1 cellular context compared by ENCODE assay signal in the genomic region with DNA sequence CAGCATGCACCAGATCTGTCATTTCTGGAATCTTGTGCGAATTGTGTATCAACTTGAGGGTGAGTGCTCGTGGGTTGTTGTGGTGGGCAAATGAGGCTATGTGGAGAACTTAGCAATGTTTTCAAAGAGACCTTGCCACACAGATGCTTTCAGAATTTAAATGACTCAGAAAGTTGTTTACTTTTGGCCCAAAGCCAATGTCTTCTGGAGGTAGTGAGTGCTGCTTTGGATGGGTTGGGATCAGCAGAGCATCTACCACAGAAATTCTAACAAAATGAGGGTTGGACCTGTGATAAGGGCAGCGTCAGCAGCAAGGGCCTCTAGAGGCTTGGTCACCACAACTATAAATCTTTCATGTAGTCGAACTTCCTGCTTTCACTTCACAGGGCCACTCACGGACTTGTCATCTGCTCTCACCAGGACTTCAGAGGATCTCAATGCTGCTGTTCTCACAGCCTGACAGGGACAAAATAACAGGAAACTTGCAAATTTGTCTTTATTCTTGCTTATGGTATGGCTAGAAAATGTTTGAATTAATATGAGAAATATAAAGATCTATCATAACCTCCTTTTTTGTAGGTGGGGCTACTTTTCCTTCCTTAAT.
TF ChIP-seq lines count a peak whose summit lies in the region.

No MANE protein-coding gene starts in this region.

TF ChIP-seq in HepG2, 621 proteins besides CTCF, POLR2A, EP300 and RAD21 (continued from another document):
- TF ChIP-seq, protein P1, sequence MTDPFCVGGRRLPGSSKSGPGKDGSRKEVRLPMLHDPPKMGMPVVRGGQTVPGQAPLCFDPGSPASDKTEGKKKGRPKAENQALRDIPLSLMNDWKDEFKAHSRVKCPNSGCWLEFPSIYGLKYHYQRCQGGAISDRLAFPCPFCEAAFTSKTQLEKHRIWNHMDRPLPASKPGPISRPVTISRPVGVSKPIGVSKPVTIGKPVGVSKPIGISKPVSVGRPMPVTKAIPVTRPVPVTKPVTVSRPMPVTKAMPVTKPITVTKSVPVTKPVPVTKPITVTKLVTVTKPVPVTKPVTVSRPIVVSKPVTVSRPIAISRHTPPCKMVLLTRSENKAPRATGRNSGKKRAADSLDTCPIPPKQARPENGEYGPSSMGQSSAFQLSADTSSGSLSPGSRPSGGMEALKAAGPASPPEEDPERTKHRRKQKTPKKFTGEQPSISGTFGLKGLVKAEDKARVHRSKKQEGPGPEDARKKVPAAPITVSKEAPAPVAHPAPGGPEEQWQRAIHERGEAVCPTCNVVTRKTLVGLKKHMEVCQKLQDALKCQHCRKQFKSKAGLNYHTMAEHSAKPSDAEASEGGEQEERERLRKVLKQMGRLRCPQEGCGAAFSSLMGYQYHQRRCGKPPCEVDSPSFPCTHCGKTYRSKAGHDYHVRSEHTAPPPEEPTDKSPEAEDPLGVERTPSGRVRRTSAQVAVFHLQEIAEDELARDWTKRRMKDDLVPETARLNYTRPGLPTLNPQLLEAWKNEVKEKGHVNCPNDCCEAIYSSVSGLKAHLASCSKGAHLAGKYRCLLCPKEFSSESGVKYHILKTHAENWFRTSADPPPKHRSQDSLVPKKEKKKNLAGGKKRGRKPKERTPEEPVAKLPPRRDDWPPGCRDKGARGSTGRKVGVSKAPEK (CRISPR knock-in tag; IDR thresholded peaks at IDR 0.05; ENCODE audit: borderline replicate concordance): no peak
- TF ChIP-seq E2F5 (CRISPR knock-in tag; conservative IDR thresholded peaks at IDR 0.05): no peak
TF ChIP-seq in HepG2: peak in this region for 0.
